Comparison of ENCODE assay signal across 25 cellular contexts in the genomic region with DNA sequence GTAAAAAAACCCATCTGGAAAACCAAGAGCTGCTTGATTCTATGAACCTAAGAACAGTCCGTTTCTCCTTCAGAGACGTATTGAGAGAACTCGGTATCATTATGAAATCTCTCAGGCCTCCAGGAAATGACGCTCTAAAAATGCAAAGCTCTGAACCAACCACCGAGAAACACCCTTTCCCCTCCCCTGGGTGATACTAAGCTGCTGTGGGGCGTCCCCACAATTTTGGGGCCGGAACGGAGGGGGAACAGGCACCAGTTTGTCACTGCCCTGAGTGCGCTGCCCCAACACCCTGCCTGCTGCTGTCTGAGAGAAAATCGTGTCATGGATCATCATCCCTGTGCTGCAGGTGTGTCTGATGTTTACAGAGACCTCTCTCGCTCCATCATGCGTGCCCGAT.
"Had no signal": no experiment of that assay in that cellular context is flagged by ENCODE, and none has a peak within 500 bp of the region (broad histone marks: within the 10 kb centered on the region; RNA-seq: fewer than 3 reads in every experiment).

No MANE protein-coding gene starts in this region.

- DNase-seq: activated CD4-positive, alpha-beta T cell treated with anti-CD3 and anti-CD28 coated beads, Interleukin-2, amount 50 U/mL, for 48 hours; activated CD8-positive, alpha-beta memory T cell treated with anti-CD3 and anti-CD28 coated beads, Interleukin-2, amount 50 U/mL, for 48 hours; activated gamma-delta T cell treated with Interleukin-2 at 50 U/mL for 16 hours; activated T-cell treated with anti-CD3 and anti-CD28 coated beads, Interleukin-2, amount 50 U/mL, for 24 hours; central memory CD4-positive, alpha-beta T cell; endodermal cell; foreskin fibroblast; hippocampal formation; left colon; mammary epithelial cell; nephron progenitor cell; ovary; stimulated activated CD4-positive, alpha-beta T cell treated with anti-CD3 and anti-CD28 coated beads, Interleukin-2, amount 100 ng/mL, for 24 hours; stimulated activated naive B cell treated with anti-CD40 and anti-IgM and Interleukin-4, amounts not matched to agents 10 μg/mL and 1 μg/mL and 100 μg/mL, for 72 hours; stomach; T1000; thyroid gland; upper lobe of left lung had no signal

- H3K27ac ChIP-seq: breast epithelium, ovary, prostate gland, right atrium auricular region, stomach, thyroid gland, upper lobe of left lung had no signal

- H3K4me2 ChIP-seq: smooth muscle cell had no signal

- H3K36me3 ChIP-seq: breast epithelium, ovary, prostate gland, right atrium auricular region, stomach, thyroid gland, upper lobe of left lung had no signal

- H3K4me1 ChIP-seq: breast epithelium, prostate gland, thyroid gland had no signal

- H3K9me3 ChIP-seq: ovary, prostate gland, right atrium auricular region, stomach, thyroid gland, upper lobe of left lung had no signal

- H3K4me1 Mint-ChIP-seq: stimulated activated naive B cell treated with anti-CD40 and anti-IgM and Interleukin-4, amounts not matched to agents 10 μg/mL and 1 μg/mL and 100 μg/mL, for 72 hours had no signal

- H3K4me3 ChIP-seq: breast epithelium, ovary, prostate gland, right atrium auricular region, smooth muscle cell, stomach, thyroid gland, upper lobe of left lung had no signal

- H3K9me3 Mint-ChIP-seq: activated naive CD4-positive, alpha-beta T cell treated with anti-CD3 and anti-CD28 coated beads, Interleukin-2, amount 50 U/mL, for 72 hours; activated T-cell treated with anti-CD3 and anti-CD28 coated beads, Interleukin-2, amount 50 U/mL, for 24 hours; endodermal cell; stimulated activated naive B cell treated with anti-CD40 and anti-IgM and Interleukin-4, amounts not matched to agents 10 μg/mL and 1 μg/mL and 100 μg/mL, for 72 hours; T-helper 1 cell treated with Interleukin-12 subunit alpha and Interleukin-12 subunit beta and Interleukin-4 antibody, amounts not matched to agents 30 μg/mL and 1 μg/mL, for 36 hours had no signal

- H3K27me3 ChIP-seq: ovary, right atrium auricular region, thyroid gland, upper lobe of left lung had no signal

- ATAC-seq: esophagus mucosa; left colon; stimulated activated naive B cell treated with anti-CD40 and anti-IgM and Interleukin-4, amounts not matched to agents 10 μg/mL and 1 μg/mL and 100 μg/mL, for 72 hours had no signal

- H3K4me3 Mint-ChIP-seq: activated T-cell treated with anti-CD3 and anti-CD28 coated beads, Interleukin-2, amount 50 U/mL, for 24 hours; endodermal cell; nephron progenitor cell; stimulated activated naive B cell treated with anti-CD40 and anti-IgM and Interleukin-4, amounts not matched to agents 10 μg/mL and 1 μg/mL and 100 μg/mL, for 72 hours; T-helper 1 cell treated with Interleukin-12 subunit alpha and Interleukin-12 subunit beta and Interleukin-4 antibody, amounts not matched to agents 30 μg/mL and 1 μg/mL, for 36 hours had no signal

- H3K27ac Mint-ChIP-seq: activated naive CD4-positive, alpha-beta T cell treated with anti-CD3 and anti-CD28 coated beads, Interleukin-2, amount 50 U/mL, for 72 hours; activated T-cell treated with anti-CD3 and anti-CD28 coated beads, Interleukin-2, amount 50 U/mL, for 24 hours; nephron progenitor cell; stimulated activated naive B cell treated with anti-CD40 and anti-IgM and Interleukin-4, amounts not matched to agents 10 μg/mL and 1 μg/mL and 100 μg/mL, for 72 hours; T-helper 1 cell treated with Interleukin-12 subunit alpha and Interleukin-12 subunit beta and Interleukin-4 antibody, amounts not matched to agents 30 μg/mL and 1 μg/mL, for 36 hours had no signal

- H3K36me3 Mint-ChIP-seq: activated naive CD4-positive, alpha-beta T cell treated with anti-CD3 and anti-CD28 coated beads, Interleukin-2, amount 50 U/mL, for 72 hours; stimulated activated naive B cell treated with anti-CD40 and anti-IgM and Interleukin-4, amounts not matched to agents 10 μg/mL and 1 μg/mL and 100 μg/mL, for 72 hours had no signal
